Comparison of ENCODE assay signal across 10 cellular contexts in genomic region chr17:77124192-77124908, GRCh38. TPM values are rescaled to one million over a fixed set of nuclear protein-coding genes. Genes with fewer than 3 reads are reported as not detected.
A peak's percentile ranks its signal among the peaks of the same experiment; 100 is the strongest.
DNase-seq lines count a peak whose midpoint lies in the region; FAIRE-seq and TF ChIP-seq lines count a peak whose summit lies in the region.
"Had no signal": no experiment of that assay in that cellular context is flagged by ENCODE, and none has a peak within 500 bp of the region (broad histone marks: within the 10 kb centered on the region; RNA-seq: fewer than 3 reads in every experiment).

No MANE protein-coding gene starts in this region.

- peaks cover 4 to 11% (median 5%) of the 10 kb centered on the region in 3 donors for H3K27me3 Mint-ChIP-seq in immature natural killer cell (ENCODE audit: low read depth in 3 of 3)

- H3K4me1 ChIP-seq in HUES64 (ENCODE audit: insufficient read depth, low read length): peaks cover 4% of the 10 kb centered on the region; the same call in 1 of the 2 replicates

- peaks cover 15 to 22% of the 10 kb centered on the region in 2 donors for H3K4me1 Mint-ChIP-seq in immature natural killer cell

- no peaks in the 10 kb centered on the region for H3K9me3 Mint-ChIP-seq in immature natural killer cell

- H3K36me3 ChIP-seq in HUES64 (ENCODE audit: insufficient read depth, low read length) (no peaks in the 10 kb centered on the region), bronchial epithelial cell (ENCODE audit: control insufficient read depth, insufficient read depth, low read length) (no peaks in the 10 kb centered on the region)
- H3K36me3 ChIP-seq: ovary had no signal

- no peaks in the 10 kb centered on the region for H3K27me3 ChIP-seq in HUES64 (ENCODE audit: insufficient read depth, low read length)
- H3K27me3 ChIP-seq in bronchial epithelial cell (ENCODE audit: control insufficient read depth, insufficient read depth, low read length): no peaks in the 10 kb centered on the region
- H3K27me3 ChIP-seq: ovary had no signal

- no peak for FAIRE-seq in bronchial epithelial cell (lab: Jason Lieb, UNC)

- TF ChIP-seq CTCF in bronchial epithelial cell (IDR thresholded peaks at IDR 0.05; ENCODE audit: insufficient read depth, low read length, severe bottlenecking): no peak
- TF ChIP-seq CTCF in GM20000 (IDR thresholded peaks at IDR 0.05; ENCODE audit: extremely low read depth, missing control alignments): no peak

- H3K36me3 Mint-ChIP-seq in immature natural killer cell: no peaks in the 10 kb centered on the region

- DNase-seq in bronchial epithelial cell (ENCODE audit: low read depth) (peak; percentile 78), kidney glomerular epithelial cell (lab: John Stamatoyannopoulos, UW) (peak; percentile 74), immature natural killer cell (no peak), GM20000 (ENCODE audit: low spot score) (no peak), COLO668 (lab: John Stamatoyannopoulos, UW; ENCODE audit: unreplicated experiment) (no peak), amniotic stem cell (lab: John Stamatoyannopoulos, UW) (no peak)
- DNase-seq: NCI-H1694 treated with DMSO at 0.1 percent for 48 hours, ovary had no signal

- H3K9me3 ChIP-seq in HUES64 (ENCODE audit: insufficient read depth, low read depth, low read length): no peaks in the 10 kb centered on the region
- H3K9me3 ChIP-seq: ovary had no signal

- H3K27ac Mint-ChIP-seq in immature natural killer cell: peak overlapping the region in 3 of 6 donors; percentile 17 to 35 (median 30)

- peak overlapping the region; percentile 26; the same call in 1 of the 2 replicates for H3K9ac ChIP-seq in HUES64 (ENCODE audit: low read depth, low read length)

- H3K27ac ChIP-seq in HUES64 (ENCODE audit: low read depth, low read length) (no peak overlapping the region), temporal lobe (ENCODE audit: low read depth, low read length) (peak overlapping the region; percentile 65)
- H3K27ac ChIP-seq: ovary had no signal

- WGBS in HUES64: 90% methylated on average over 15 of the region's 15 CpGs

- H3K4me3 ChIP-seq in HUES64 (ENCODE audit: low read length) (no peak overlapping the region), bronchial epithelial cell (ENCODE audit: low read depth, low read length) (no peak overlapping the region)
- H3K4me3 ChIP-seq: ovary had no signal

- no peak overlapping the region for H3K4me3 Mint-ChIP-seq in immature natural killer cell

RNA-seq across cellular contexts. Expression of gene SEC14L1, which starts 16.4 kb away (rescaled TPM):
- polyA plus RNA-seq in HUES64 (2013, experiment 1 of 2): 55.0 TPM
- 79.4 TPM for polyA plus RNA-seq in HUES64 (2013, experiment 2 of 2)
- 21.6 and 25.3 TPM in 2 replicates for total RNA-seq in bronchial epithelial cell
- total RNA-seq in temporal lobe: 80.4 TPM
- polyA plus RNA-seq in immature natural killer cell: 10 to 100 TPM; 14.8 to 25.6 (median 19.4) TPM

Comparison
In these comparisons a context has a peak if more than half of its experiments do, and no peak if none do; other contexts are left out.
1. DNase-seq: peak in bronchial epithelial cell (single experiment) and kidney glomerular epithelial cell (single experiment); none in immature natural killer cell (0 of 3), GM20000 (single experiment), COLO668 (single experiment) and amniotic stem cell (single experiment).